In genomic region chr5:135181653-135182052, GRCh38 we compare ENCODE assay signal across 1 cellular context.
TF ChIP-seq lines count a peak whose summit lies in the region.

No MANE protein-coding gene starts in this region.

TF ChIP-seq in K562, 482 proteins besides CTCF, POLR2A, EP300 and RAD21:
- TF ChIP-seq RBM15 (IDR thresholded peaks at IDR 0.05; ENCODE audit: insufficient read depth, low read length) (no peak), SREBF2 (CRISPR knock-in tag; IDR thresholded peaks at IDR 0.05) (no peak), EZH2 (IDR thresholded peaks at IDR 0.05; ENCODE audit: borderline replicate concordance, low read depth, low read length) (no peak), CREBBP (IDR thresholded peaks at IDR 0.05; ENCODE audit: low read depth, low read length) (no peak), TCF15 (CRISPR knock-in tag; IDR thresholded peaks at IDR 0.05) (no peak), PHF21A (IDR thresholded peaks at IDR 0.05; ENCODE audit: borderline replicate concordance, low read depth) (no peak), ZNF592 (IDR thresholded peaks at IDR 0.05) (no peak), CEBPB (tag; IDR thresholded peaks at IDR 0.05) (no peak), TAF1 (IDR thresholded peaks at IDR 0.05; ENCODE audit: control insufficient read depth, extremely low read depth, insufficient read depth, low read length, severe bottlenecking) (no peak), HNRNPK (IDR thresholded peaks at IDR 0.05; ENCODE audit: low read depth, low read length, poor library complexity, severe bottlenecking) (no peak), ETV1 (tag; conservative IDR thresholded peaks at IDR 0.05; ENCODE audit: low read depth) (no peak), HBP1 (CRISPR knock-in tag; IDR thresholded peaks at IDR 0.05) (no peak), ZNF133 (CRISPR knock-in tag; IDR thresholded peaks at IDR 0.05) (no peak), SIN3B (IDR thresholded peaks at IDR 0.05; ENCODE audit: low read depth) (no peak), SAFB2 (IDR thresholded peaks at IDR 0.05; ENCODE audit: borderline replicate concordance, low read depth, low read length, severe bottlenecking) (no peak), RB1 (IDR thresholded peaks at IDR 0.05; ENCODE audit: low read depth) (no peak), SMC3 (conservative IDR thresholded peaks at IDR 0.05; ENCODE audit: insufficient read depth, low read depth, low read length) (no peak)
- TF ChIP-seq, protein P1, sequence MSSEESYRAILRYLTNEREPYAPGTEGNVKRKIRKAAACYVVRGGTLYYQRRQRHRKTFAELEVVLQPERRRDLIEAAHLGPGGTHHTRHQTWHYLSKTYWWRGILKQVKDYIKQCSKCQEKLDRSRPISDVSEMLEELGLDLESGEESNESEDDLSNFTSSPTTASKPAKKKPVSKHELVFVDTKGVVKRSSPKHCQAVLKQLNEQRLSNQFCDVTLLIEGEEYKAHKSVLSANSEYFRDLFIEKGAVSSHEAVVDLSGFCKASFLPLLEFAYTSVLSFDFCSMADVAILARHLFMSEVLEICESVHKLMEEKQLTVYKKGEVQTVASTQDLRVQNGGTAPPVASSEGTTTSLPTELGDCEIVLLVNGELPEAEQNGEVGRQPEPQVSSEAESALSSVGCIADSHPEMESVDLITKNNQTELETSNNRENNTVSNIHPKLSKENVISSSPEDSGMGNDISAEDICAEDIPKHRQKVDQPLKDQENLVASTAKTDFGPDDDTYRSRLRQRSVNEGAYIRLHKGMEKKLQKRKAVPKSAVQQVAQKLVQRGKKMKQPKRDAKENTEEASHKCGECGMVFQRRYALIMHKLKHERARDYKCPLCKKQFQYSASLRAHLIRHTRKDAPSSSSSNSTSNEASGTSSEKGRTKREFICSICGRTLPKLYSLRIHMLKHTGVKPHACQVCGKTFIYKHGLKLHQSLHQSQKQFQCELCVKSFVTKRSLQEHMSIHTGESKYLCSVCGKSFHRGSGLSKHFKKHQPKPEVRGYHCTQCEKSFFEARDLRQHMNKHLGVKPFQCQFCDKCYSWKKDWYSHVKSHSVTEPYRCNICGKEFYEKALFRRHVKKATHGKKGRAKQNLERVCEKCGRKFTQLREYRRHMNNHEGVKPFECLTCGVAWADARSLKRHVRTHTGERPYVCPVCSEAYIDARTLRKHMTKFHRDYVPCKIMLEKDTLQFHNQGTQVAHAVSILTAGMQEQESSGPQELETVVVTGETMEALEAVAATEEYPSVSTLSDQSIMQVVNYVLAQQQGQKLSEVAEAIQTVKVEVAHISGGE (CRISPR knock-in tag; IDR thresholded peaks at IDR 0.05), result no peak
- TF ChIP-seq, protein P2, sequence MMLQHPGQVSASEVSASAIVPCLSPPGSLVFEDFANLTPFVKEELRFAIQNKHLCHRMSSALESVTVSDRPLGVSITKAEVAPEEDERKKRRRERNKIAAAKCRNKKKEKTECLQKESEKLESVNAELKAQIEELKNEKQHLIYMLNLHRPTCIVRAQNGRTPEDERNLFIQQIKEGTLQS (IDR thresholded peaks at IDR 0.05), result no peak
- TF ChIP-seq, protein P2 (CRISPR knock-in tag; conservative IDR thresholded peaks at IDR 0.05), result no peak
TF ChIP-seq in K562: peak in this region for 0.
